22 cellular contexts compared by ENCODE assay signal in genomic region chr13:20099319-20099718, GRCh38.
"Had no signal": no experiment of that assay in that cellular context is flagged by ENCODE, and none has a peak within 500 bp of the region (broad histone marks: within the 10 kb centered on the region; RNA-seq: fewer than 3 reads in every experiment).

No MANE protein-coding gene starts in this region.

- H3K27me3 ChIP-seq: pancreas had no signal

- H3K4me1 Mint-ChIP-seq: activated CD4-positive, alpha-beta memory T cell treated with anti-CD3 and anti-CD28 coated beads, Interleukin-2, amount 10 ng/mL, durations not matched to agents 7 days and 5 days; stimulated activated effector memory CD8-positive, alpha-beta T cell treated with anti-CD3 and anti-CD28 coated beads, Interleukin-12 subunit alpha, Interleukin-12 subunit beta, amount 100 ng/mL, for 72 hours; stimulated activated naive CD8-positive, alpha-beta T cell treated with anti-CD3 and anti-CD28 coated beads, Interleukin-15, amount 100 ng/mL, for 72 hours had no signal

- H3K9me3 Mint-ChIP-seq: activated CD4-positive, alpha-beta memory T cell treated with anti-CD3 and anti-CD28 coated beads, Interleukin-2, amount 10 ng/mL, durations not matched to agents 7 days and 5 days; activated naive CD4-positive, alpha-beta T cell treated with anti-CD3 and anti-CD28 coated beads for 36 hours; activated naive CD8-positive, alpha-beta T cell treated with anti-CD3 and anti-CD28 coated beads, Interleukin-2, amount 10 ng/mL, durations not matched to agents 7 days and 5 days; activated T-cell treated with anti-CD3 and anti-CD28 coated beads, Interleukin-2, amount 50 U/mL, for 72 hours; natural killer cell treated with Interleukin-12 subunit alpha and Interleukin-12 subunit beta and Interleukin-15 and Interleukin-18, amount 100 ng/mL, for 72 hours; stimulated activated effector memory CD8-positive, alpha-beta T cell treated with anti-CD3 and anti-CD28 coated beads, Interleukin-12 subunit alpha, Interleukin-12 subunit beta, amount 100 ng/mL, for 72 hours; stimulated activated naive CD8-positive, alpha-beta T cell treated with anti-CD3 and anti-CD28 coated beads, Interleukin-15, amount 100 ng/mL, for 72 hours had no signal

- H3K36me3 Mint-ChIP-seq: activated naive CD8-positive, alpha-beta T cell treated with anti-CD3 and anti-CD28 coated beads, Interleukin-2, amount 10 ng/mL, durations not matched to agents 7 days and 5 days; natural killer cell treated with Interleukin-12 subunit alpha and Interleukin-12 subunit beta and Interleukin-15 and Interleukin-18, amount 100 ng/mL, for 72 hours; stimulated activated effector memory CD8-positive, alpha-beta T cell treated with anti-CD3 and anti-CD28 coated beads, Interleukin-12 subunit alpha, Interleukin-12 subunit beta, amount 100 ng/mL, for 72 hours had no signal

- H3K27ac ChIP-seq: breast epithelium, heart right ventricle, pancreas, skin epidermis, tibial artery had no signal

- H3K27ac Mint-ChIP-seq: activated CD4-positive, alpha-beta memory T cell treated with anti-CD3 and anti-CD28 coated beads, Interleukin-2, amount 10 ng/mL, durations not matched to agents 7 days and 5 days; activated naive CD4-positive, alpha-beta T cell treated with anti-CD3 and anti-CD28 coated beads for 36 hours; activated naive CD8-positive, alpha-beta T cell treated with anti-CD3 and anti-CD28 coated beads, Interleukin-2, amount 10 ng/mL, durations not matched to agents 7 days and 5 days; activated T-cell treated with anti-CD3 and anti-CD28 coated beads, Interleukin-2, amount 50 U/mL, for 72 hours; natural killer cell treated with Interleukin-12 subunit alpha and Interleukin-12 subunit beta and Interleukin-15 and Interleukin-18, amount 100 ng/mL, for 72 hours; stimulated activated effector memory CD8-positive, alpha-beta T cell treated with anti-CD3 and anti-CD28 coated beads, Interleukin-12 subunit alpha, Interleukin-12 subunit beta, amount 100 ng/mL, for 72 hours had no signal

- H3K4me1 ChIP-seq: breast epithelium, pancreas, tibial artery had no signal

- ATAC-seq: activated T-cell treated with anti-CD3 and anti-CD28 coated beads, Interleukin-2, amount 50 U/mL, for 72 hours; heart right ventricle; left ventricle myocardium superior; pancreas; stimulated activated effector memory CD8-positive, alpha-beta T cell treated with anti-CD3 and anti-CD28 coated beads, Interleukin-12 subunit alpha, Interleukin-12 subunit beta, amount 100 ng/mL, for 72 hours; stimulated activated naive CD8-positive, alpha-beta T cell treated with anti-CD3 and anti-CD28 coated beads, Interleukin-15, amount 100 ng/mL, for 72 hours had no signal

- DNase-seq: activated CD4-positive, alpha-beta memory T cell treated with anti-CD3 and anti-CD28 coated beads, Interleukin-2, amount 10 ng/mL, durations not matched to agents 7 days and 5 days; activated CD4-positive, alpha-beta T cell treated with anti-CD3 and anti-CD28 coated beads for 4 hours; activated CD4-positive, CD25-positive, alpha-beta regulatory T cell; activated effector memory CD4-positive, alpha-beta T cell treated with Interleukin-2 at 50 U/mL for 16 hours; activated naive CD4-positive, alpha-beta T cell treated with anti-CD3 and anti-CD28 coated beads for 36 hours; activated naive CD8-positive, alpha-beta T cell treated with anti-CD3 and anti-CD28 coated beads, Interleukin-2, amount 10 ng/mL, durations not matched to agents 7 days and 5 days; activated T-cell treated with anti-CD3 and anti-CD28 coated beads, Interleukin-2, amount 50 U/mL, for 72 hours; amniotic stem cell; cerebellar nuclear complex; cortex of kidney; heart right ventricle; left ventricle myocardium superior; mammary epithelial cell; pancreas; stimulated activated CD4-positive, alpha-beta T cell treated with anti-CD3 and anti-CD28 coated beads, Interleukin-2, amount 100 ng/mL, for 24 hours; stimulated activated naive CD8-positive, alpha-beta T cell treated with anti-CD3 and anti-CD28 coated beads, Interleukin-15, amount 100 ng/mL, for 72 hours; tibial artery had no signal

- H3K4me3 Mint-ChIP-seq: activated CD4-positive, alpha-beta memory T cell treated with anti-CD3 and anti-CD28 coated beads, Interleukin-2, amount 10 ng/mL, durations not matched to agents 7 days and 5 days; activated naive CD4-positive, alpha-beta T cell treated with anti-CD3 and anti-CD28 coated beads for 36 hours; activated naive CD8-positive, alpha-beta T cell treated with anti-CD3 and anti-CD28 coated beads, Interleukin-2, amount 10 ng/mL, durations not matched to agents 7 days and 5 days; activated T-cell treated with anti-CD3 and anti-CD28 coated beads, Interleukin-2, amount 50 U/mL, for 72 hours; natural killer cell treated with Interleukin-12 subunit alpha and Interleukin-12 subunit beta and Interleukin-15 and Interleukin-18, amount 100 ng/mL, for 72 hours; stimulated activated effector memory CD8-positive, alpha-beta T cell treated with anti-CD3 and anti-CD28 coated beads, Interleukin-12 subunit alpha, Interleukin-12 subunit beta, amount 100 ng/mL, for 72 hours; stimulated activated naive CD8-positive, alpha-beta T cell treated with anti-CD3 and anti-CD28 coated beads, Interleukin-15, amount 100 ng/mL, for 72 hours had no signal

- H3K4me3 ChIP-seq: breast epithelium, heart right ventricle, pancreas, skin epidermis, tibial artery had no signal

- FAIRE-seq: pancreas, TTC549 had no signal

- H3K9me3 ChIP-seq: breast epithelium, heart right ventricle, pancreas, tibial artery had no signal

- H3K36me3 ChIP-seq: breast epithelium, heart right ventricle, pancreas, tibial artery had no signal
